28 cellular contexts compared by ENCODE assay signal in the genomic region with DNA sequence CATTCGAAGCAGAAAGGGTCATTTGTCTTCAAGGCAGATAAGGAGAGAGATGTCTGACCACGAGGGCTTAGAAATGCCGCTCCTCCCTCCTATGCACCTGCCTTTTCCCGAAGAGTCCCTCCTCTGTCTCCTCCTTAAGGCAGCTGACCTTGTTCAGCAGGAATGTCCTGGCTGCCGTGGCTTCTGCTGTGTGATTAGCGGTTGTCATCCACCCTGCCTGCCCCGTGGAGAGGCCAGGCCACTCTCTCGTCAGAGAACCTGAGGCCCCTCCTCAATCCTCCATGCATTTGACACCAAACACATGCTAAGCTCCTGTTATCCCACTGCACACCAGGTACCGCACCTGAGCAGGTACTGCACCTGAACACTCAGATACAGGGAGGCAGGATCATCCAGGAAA.
"Had no signal": no experiment of that assay in that cellular context is flagged by ENCODE, and none has a peak within 500 bp of the region (broad histone marks: within the 10 kb centered on the region; RNA-seq: fewer than 3 reads in every experiment).

No MANE protein-coding gene starts in this region.

- ATAC-seq: activated naive CD4-positive, alpha-beta T cell treated with anti-CD3 and anti-CD28 coated beads, Interleukin-2, amount 50 U/mL, for 72 hours; activated T-cell treated with anti-CD3 and anti-CD28 coated beads, Interleukin-2, amount 50 U/mL, for 4 hours; activated T-helper 17 cell treated with anti-CD3 and anti-CD28 coated beads, Interleukin-2, amount 50 U/mL, for 72 hours; gastrocnemius medialis; naive thymus-derived CD4-positive, alpha-beta T cell; pancreas; sciatic nerve; stimulated activated memory B cell treated with anti-CD40 and anti-IgM and Interleukin-4, amounts not matched to agents 10 μg/mL and 1 μg/mL and 100 μg/mL, for 72 hours had no signal

- H3K4me1 Mint-ChIP-seq: activated T-helper 17 cell treated with anti-CD3 and anti-CD28 coated beads, Interleukin-2, amount 50 U/mL, for 72 hours; central memory CD8-positive, alpha-beta T cell; mesothelial cell of epicardium; naive thymus-derived CD4-positive, alpha-beta T cell; stimulated activated memory B cell treated with anti-CD40 and anti-IgM and Interleukin-4, amounts not matched to agents 10 μg/mL and 1 μg/mL and 100 μg/mL, for 72 hours had no signal

- H3K27ac Mint-ChIP-seq: activated naive CD4-positive, alpha-beta T cell treated with anti-CD3 and anti-CD28 coated beads, Interleukin-2, amount 50 U/mL, for 72 hours; activated T-helper 17 cell treated with anti-CD3 and anti-CD28 coated beads, Interleukin-2, amount 50 U/mL, for 72 hours; mesothelial cell of epicardium; naive thymus-derived CD4-positive, alpha-beta T cell; stimulated activated memory B cell treated with anti-CD40 and anti-IgM and Interleukin-4, amounts not matched to agents 10 μg/mL and 1 μg/mL and 100 μg/mL, for 72 hours had no signal

- H3K9me3 Mint-ChIP-seq: activated naive CD4-positive, alpha-beta T cell treated with anti-CD3 and anti-CD28 coated beads, Interleukin-2, amount 50 U/mL, for 72 hours; activated T-cell treated with anti-CD3 and anti-CD28 coated beads, Interleukin-2, amount 50 U/mL, for 4 hours; activated T-helper 17 cell treated with anti-CD3 and anti-CD28 coated beads, Interleukin-2, amount 50 U/mL, for 72 hours; central memory CD8-positive, alpha-beta T cell had no signal

- H3K9me3 ChIP-seq: breast epithelium, gastrocnemius medialis, pancreas, prostate gland, stomach, thyroid gland had no signal

- H3K36me3 Mint-ChIP-seq: activated naive CD4-positive, alpha-beta T cell treated with anti-CD3 and anti-CD28 coated beads, Interleukin-2, amount 50 U/mL, for 72 hours; naive thymus-derived CD4-positive, alpha-beta T cell; stimulated activated memory B cell treated with anti-CD40 and anti-IgM and Interleukin-4, amounts not matched to agents 10 μg/mL and 1 μg/mL and 100 μg/mL, for 72 hours had no signal

- H3K36me3 ChIP-seq: breast epithelium, gastrocnemius medialis, pancreas, prostate gland, stomach, thyroid gland had no signal

- H3K4me3 Mint-ChIP-seq: activated T-cell treated with anti-CD3 and anti-CD28 coated beads, Interleukin-2, amount 50 U/mL, for 4 hours; activated T-helper 17 cell treated with anti-CD3 and anti-CD28 coated beads, Interleukin-2, amount 50 U/mL, for 72 hours; central memory CD8-positive, alpha-beta T cell; mesothelial cell of epicardium; naive thymus-derived CD4-positive, alpha-beta T cell; stimulated activated memory B cell treated with anti-CD40 and anti-IgM and Interleukin-4, amounts not matched to agents 10 μg/mL and 1 μg/mL and 100 μg/mL, for 72 hours had no signal

- H3K4me3 ChIP-seq: breast epithelium, gastrocnemius medialis, pancreas, prostate gland, smooth muscle cell, stomach, thyroid gland had no signal

- H3K27me3 ChIP-seq: gastrocnemius medialis, pancreas, thyroid gland had no signal

- H3K4me1 ChIP-seq: breast epithelium, gastrocnemius medialis, pancreas, prostate gland, stomach, thyroid gland had no signal

- DNase-seq: activated CD4-positive, alpha-beta T cell treated with anti-CD3 and anti-CD28 coated beads for 4 hours; activated CD4-positive, alpha-beta T cell treated with anti-CD3 and anti-CD28 coated beads, Interleukin-2, amount 50 U/mL, for 4 hours; activated naive CD4-positive, alpha-beta T cell; activated T-cell treated with anti-CD3 and anti-CD28 coated beads, Interleukin-2, amount 50 U/mL, for 4 hours; dermis blood vessel endothelial cell; effector CD8-positive, alpha-beta T cell; gastrocnemius medialis; glutamatergic neuron; islet precursor cell; mammary epithelial cell; naive thymus-derived CD4-positive, alpha-beta T cell; pancreas; retina; stimulated activated CD4-positive, alpha-beta T cell treated with anti-CD3 and anti-CD28 coated beads, Interleukin-1b, Interleukin-23, amount 100 ng/mL, for 48 hours; stimulated activated CD4-positive, alpha-beta T cell treated with anti-CD3 and anti-CD28 coated beads, Interleukin-4, amount 100 ng/mL, for 4 hours; stimulated activated CD8-positive, alpha-beta memory T cell treated with anti-CD3 and anti-CD28 coated beads, Interleukin-4, amount 100 ng/mL, for 48 hours; stomach; thyroid gland had no signal

- H3K27ac ChIP-seq: breast epithelium, gastrocnemius medialis, pancreas, prostate gland, stomach, thyroid gland, VCaP had no signal
